ENCODE assay signal across 9 cellular contexts in genomic region chr16:85310868-85311585, GRCh38.
DNase-seq lines count a peak whose midpoint lies in the region; ATAC-seq and TF ChIP-seq lines count a peak whose summit lies in the region.
"Had no signal": no experiment of that assay in that cellular context is flagged by ENCODE, and none has a peak within 500 bp of the region (broad histone marks: within the 10 kb centered on the region; RNA-seq: fewer than 3 reads in every experiment).

No MANE protein-coding gene starts in this region.

- no peak for TF ChIP-seq CTCF in hepatocyte (IDR thresholded peaks at IDR 0.05; ENCODE audit: poor library complexity)

- H3K4me3 ChIP-seq in hepatocyte: no peak overlapping the region

- H3K27me3 ChIP-seq in hepatocyte: no peaks in the 10 kb centered on the region

- no peak for ATAC-seq in HG03442 (IDR thresholded peaks at IDR 0.05; ENCODE audit: unreplicated experiment)
- no peak for ATAC-seq in GM19397 (IDR thresholded peaks at IDR 0.05; ENCODE audit: unreplicated experiment)

- H3K4me2 ChIP-seq in hepatocyte: peak overlapping the region; percentile 25

- H3K9me2 ChIP-seq in hepatocyte (replicated peaks; ENCODE audit: insufficient read depth): no peaks in the 10 kb centered on the region

- 54% methylated on average over 24 of the region's 27 CpGs for WGBS in hepatocyte (ENCODE audit: low lambda C conversion rate, missing lambda C conversion rate)

- no peaks in the 10 kb centered on the region for H3K36me3 ChIP-seq in hepatocyte (replicated peaks; ENCODE audit: insufficient read depth, low read depth)

- no peak overlapping the region for H2AFZ ChIP-seq in hepatocyte

- no peaks in the 10 kb centered on the region for H3K9me3 ChIP-seq in hepatocyte (ENCODE audit: low read depth)

- peaks cover 3% of the 10 kb centered on the region for H4K20me1 ChIP-seq in hepatocyte (ENCODE audit: insufficient read depth, poor library complexity, severe bottlenecking)

- peaks cover 4% of the 10 kb centered on the region for H3K79me2 ChIP-seq in hepatocyte

- DNase-seq in stimulated activated CD4-positive, alpha-beta T cell treated with anti-CD3 and anti-CD28 coated beads, Interleukin-15, amount 100 ng/mL, for 24 hours: peak; percentile 43
- no peak for DNase-seq in stimulated activated CD4-positive, alpha-beta T cell treated with anti-CD3 and anti-CD28 coated beads, Interleukin-4, amount 100 ng/mL, for 24 hours
- peak; percentile 19 for DNase-seq in activated effector memory CD4-positive, alpha-beta T cell treated with Interleukin-2 at 50 U/mL for 16 hours
- DNase-seq in hepatocyte (ENCODE audit: low spot score): no peak
- no peak for DNase-seq in OCI-M1 (lab: John Stamatoyannopoulos, UW)
- no peak for DNase-seq in NCI-H1105 (lab: John Stamatoyannopoulos, UW)
- DNase-seq: NCI-H1436 treated with DMSO at 0.1 percent for 48 hours had no signal

- H3K27ac ChIP-seq in hepatocyte: no peak overlapping the region

- H3K4me1 ChIP-seq in hepatocyte (ENCODE audit: insufficient read depth): peaks cover 61% of the 10 kb centered on the region

Comparison
In these comparisons a context has a peak if more than half of its experiments do, and no peak if none do; other contexts are left out.
1. DNase-seq: peak in stimulated activated CD4-positive, alpha-beta T cell treated with anti-CD3 and anti-CD28 coated beads, Interleukin-15, amount 100 ng/mL, for 24 hours (single experiment) and activated effector memory CD4-positive, alpha-beta T cell treated with Interleukin-2 at 50 U/mL for 16 hours (single experiment); none in stimulated activated CD4-positive, alpha-beta T cell treated with anti-CD3 and anti-CD28 coated beads, Interleukin-4, amount 100 ng/mL, for 24 hours (single experiment), hepatocyte (single experiment), OCI-M1 (single experiment) and NCI-H1105 (single experiment).